ENCODE assay signal across 8 cellular contexts in genomic region chr15:89143503-89144162, GRCh38. TPM values are rescaled to one million over a fixed set of nuclear protein-coding genes. Genes with fewer than 3 reads are reported as not detected.
DNase-seq lines count a peak whose midpoint lies in the region; ATAC-seq and TF ChIP-seq lines count a peak whose summit lies in the region.

No MANE protein-coding gene starts in this region.

- in situ Hi-C loops in transverse colon (cut with MboI; ENCODE audit: low pct_ligation_motif_present in 1 of 4, low pct_unique_long_range_greater_than_20kb in 1 of 4, low sequenced_read_pairs in 3 of 4), result no loop called here

- ATAC-seq in Right ventricle myocardium inferior, result no peak
- ATAC-seq in heart left ventricle, result peak; percentile 19 to 62 (median 42)
- ATAC-seq in GM19328 (IDR thresholded peaks at IDR 0.05; ENCODE audit: unreplicated experiment), result no peak
- no peak for ATAC-seq in HG03045 (IDR thresholded peaks at IDR 0.05; ENCODE audit: unreplicated experiment)
- no peak for ATAC-seq in GM19351 (IDR thresholded peaks at IDR 0.05; ENCODE audit: unreplicated experiment)

- WGBS in heart left ventricle, 4 donors, result 41 to 58% (median 46%) methylated on average over 6 of the region's 6 CpGs
- WGBS in transverse colon (ENCODE audit: low coverage in 1 of 2), 2 donors, result 71 to 90% methylated on average over 2 to 6 of the region's 6 CpGs

- no peak for TF ChIP-seq EP300 in transverse colon (IDR thresholded peaks at IDR 0.05; ENCODE audit: low read depth)

- peaks cover 0 to 21% (median 4%) of the 10 kb centered on the region in 9 donors for H3K36me3 ChIP-seq in heart left ventricle
- no peaks in the 10 kb centered on the region for H3K36me3 ChIP-seq in transverse colon

- H3K4me3 ChIP-seq in heart left ventricle (no peak overlapping the region), transverse colon (no peak overlapping the region)

- H3K9me3 ChIP-seq in heart left ventricle (no peaks in the 10 kb centered on the region), transverse colon (no peaks in the 10 kb centered on the region)

- peaks cover 13 to 83% (median 58%) of the 10 kb centered on the region in 12 donors for H3K4me1 ChIP-seq in heart left ventricle
- H3K4me1 ChIP-seq in transverse colon, result peaks cover 3 to 41% (median 11%) of the 10 kb centered on the region in 4 donors

- intact Hi-C loops in Right ventricle myocardium inferior (cut with DNase I), result loop anchor here (5.0 kb wide), 1 partner anchor 86 kb away; no protein-coding TSS in a partner anchor
- intact Hi-C loops in cardiac septum (cut with DNase I), result no loop called here
- intact Hi-C loops in heart left ventricle (cut with DNase I), result no loop called here
- intact Hi-C loops in transverse colon (cut with DNase I; ENCODE audit: low total_unique reads), result no loop called here

- H3K27me3 ChIP-seq in heart left ventricle, result no peaks in the 10 kb centered on the region
- H3K27me3 ChIP-seq in transverse colon, result no peaks in the 10 kb centered on the region

- H3K27ac ChIP-seq in heart left ventricle, result peak overlapping the region in 11 of 12 donors; percentile 33 to 76 (median 58)
- peak overlapping the region; percentile 18 to 35 (median 27) for H3K27ac ChIP-seq in transverse colon

- TF ChIP-seq POLR2A in heart left ventricle (IDR thresholded peaks at IDR 0.05), result no peak
- TF ChIP-seq POLR2A in transverse colon (IDR thresholded peaks at IDR 0.05), result no peak

- DNase-seq in Right ventricle myocardium inferior (ENCODE audit: missing footprints), result peak; percentile 69
- DNase-seq in cardiac septum (ENCODE audit: low spot score), result no peak
- DNase-seq in SIG-M5 treated with dmso at 0.1 percent for 504 hours (lab: John Stamatoyannopoulos, UW; ENCODE audit: unreplicated experiment), result peak; percentile 88
- no peak for DNase-seq in heart left ventricle
- DNase-seq in transverse colon, result no peak

- TF ChIP-seq CTCF in heart left ventricle (IDR thresholded peaks at IDR 0.05) (no peak), transverse colon (IDR thresholded peaks at IDR 0.05) (no peak)

RNA-seq across cellular contexts. Expression of gene ABHD2, which starts 55.4 kb away (rescaled TPM):
- total RNA-seq in Right ventricle myocardium inferior (69.9 TPM), cardiac septum (185 TPM), heart left ventricle (100 to 1,000 TPM in 6 of 9 donors, 10 to 100 TPM in 3; 53.4 to 243 (median 128) TPM), transverse colon (10 to 100 TPM; 37.8 to 81.5 (median 58.3) TPM)
- 100 to 1,000 TPM in 1 of 2 donors, 1 to 10 TPM in 1; 8.6 to 112 TPM for polyA plus RNA-seq in heart left ventricle

Comparison
In these comparisons a context has a peak if more than half of its experiments do, and no peak if none do; other contexts are left out.
1. ATAC-seq: peak in heart left ventricle (4 of 4); none in Right ventricle myocardium inferior (single experiment), GM19328 (single experiment), HG03045 (single experiment) and GM19351 (single experiment).
2. DNase-seq: peak in Right ventricle myocardium inferior (single experiment) and SIG-M5 treated with dmso at 0.1 percent for 504 hours (single experiment); none in cardiac septum (single experiment), heart left ventricle (0 of 5) and transverse colon (single experiment).